23 cellular contexts compared by ENCODE assay signal in the genomic region with DNA sequence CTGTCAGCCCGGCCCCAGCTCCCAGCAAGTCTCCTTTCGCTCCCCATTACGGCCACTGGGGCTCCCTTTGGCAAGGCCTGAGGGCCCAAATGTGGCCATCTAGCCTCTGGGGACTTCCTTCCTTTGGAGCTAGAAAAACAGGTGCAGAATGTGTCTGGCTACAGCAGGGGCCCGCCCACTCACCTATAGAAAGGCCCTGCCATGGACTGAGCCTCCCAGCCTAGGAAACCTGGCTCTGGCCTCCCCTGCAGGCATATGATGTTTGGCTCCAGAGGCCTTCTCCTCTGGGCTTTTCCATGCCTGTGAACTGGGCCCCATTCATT. TPM values are rescaled to one million over a fixed set of nuclear protein-coding genes. Genes with fewer than 3 reads are reported as not detected.
"Had no signal": no experiment of that assay in that cellular context is flagged by ENCODE, and none has a peak within 500 bp of the region (broad histone marks: within the 10 kb centered on the region; RNA-seq: fewer than 3 reads in every experiment).

No MANE protein-coding gene starts in this region.

- H2AFZ ChIP-seq: parathyroid adenoma had no signal

- H3K4me3 Mint-ChIP-seq: activated B cell treated with CpG ODN at 0.5 μM for 24 hours; activated T-cell treated with anti-CD3 and anti-CD28 coated beads, Interleukin-2, amount 50 U/mL, for 4 hours; nephron; stimulated activated memory B cell treated with anti-CD40 and anti-IgM and Interleukin-4, amounts not matched to agents 10 μg/mL and 1 μg/mL and 100 μg/mL, for 72 hours had no signal

- H3K27ac ChIP-seq: adrenal gland, epithelial cell of prostate, foreskin keratinocyte, lower lobe of right lung, testis, upper lobe of right lung had no signal

- H3K4me1 ChIP-seq: adrenal gland, foreskin keratinocyte, lower lobe of right lung, upper lobe of right lung had no signal

- H3K27me3 Mint-ChIP-seq: activated B cell treated with CpG ODN at 0.5 μM for 24 hours; activated CD8-positive, alpha-beta T cell treated with anti-CD3 and anti-CD28 coated beads for 36 hours; stimulated activated memory B cell treated with anti-CD40 and anti-IgM and Interleukin-4, amounts not matched to agents 10 μg/mL and 1 μg/mL and 100 μg/mL, for 72 hours had no signal

- H3K9ac ChIP-seq: parathyroid adenoma had no signal

- H3K27me3 ChIP-seq: adrenal gland, foreskin keratinocyte, spleen, testis, upper lobe of right lung had no signal

- H3K9me3 Mint-ChIP-seq: activated B cell treated with CpG ODN at 0.5 μM for 24 hours; activated CD8-positive, alpha-beta T cell treated with anti-CD3 and anti-CD28 coated beads for 36 hours; activated T-cell treated with anti-CD3 and anti-CD28 coated beads, Interleukin-2, amount 50 U/mL, for 4 hours; nephron; stimulated activated memory B cell treated with anti-CD40 and anti-IgM and Interleukin-4, amounts not matched to agents 10 μg/mL and 1 μg/mL and 100 μg/mL, for 72 hours had no signal

- DNase-seq: activated B cell treated with CpG ODN at 0.5 μM for 24 hours; activated CD4-positive, alpha-beta T cell treated with anti-CD3 and anti-CD28 coated beads for 4 hours; activated CD8-positive, alpha-beta T cell treated with anti-CD3 and anti-CD28 coated beads for 36 hours; activated naive CD4-positive, alpha-beta T cell treated with anti-CD3 and anti-CD28 coated beads, Interleukin-2, amount 50 U/mL, for 16 hours; activated T-cell treated with anti-CD3 and anti-CD28 coated beads, Interleukin-2, amount 50 U/mL, for 4 hours; foreskin keratinocyte; hippocampal formation; lower lobe of right lung; stimulated activated CD4-positive, alpha-beta T cell treated with anti-CD3 and anti-CD28 coated beads, Interleukin-4, amount 100 ng/mL, for 4 hours; SW 1271; testis; upper lobe of right lung had no signal

- H3K36me3 ChIP-seq: adrenal gland, lower lobe of right lung, upper lobe of right lung had no signal

- H3K4me3 ChIP-seq: adrenal gland, lower lobe of right lung, spleen, testis, upper lobe of right lung had no signal

- H3K27ac Mint-ChIP-seq: activated B cell treated with CpG ODN at 0.5 μM for 24 hours; stimulated activated memory B cell treated with anti-CD40 and anti-IgM and Interleukin-4, amounts not matched to agents 10 μg/mL and 1 μg/mL and 100 μg/mL, for 72 hours had no signal

- ATAC-seq: activated CD8-positive, alpha-beta T cell treated with anti-CD3 and anti-CD28 coated beads for 36 hours; lower lobe of right lung; stimulated activated memory B cell treated with anti-CD40 and anti-IgM and Interleukin-4, amounts not matched to agents 10 μg/mL and 1 μg/mL and 100 μg/mL, for 72 hours; upper lobe of right lung had no signal

- H3K9me3 ChIP-seq: adrenal gland, lower lobe of right lung, spleen, testis, upper lobe of right lung had no signal

- H3K36me3 Mint-ChIP-seq: stimulated activated memory B cell treated with anti-CD40 and anti-IgM and Interleukin-4, amounts not matched to agents 10 μg/mL and 1 μg/mL and 100 μg/mL, for 72 hours had no signal

RNA-seq across cellular contexts. Expression of a gene that starts 55.3 kb away (rescaled TPM):
- total RNA-seq: activated CD8-positive, alpha-beta T cell treated with anti-CD3 and anti-CD28 coated beads for 36 hours; activated T-cell treated with anti-CD3 and anti-CD28 coated beads, Interleukin-2, amount 50 U/mL, for 4 hours; adrenal gland; bronchial epithelial cell; dermis microvascular lymphatic vessel endothelial cell; fibroblast of lung; foreskin keratinocyte; renal cortical epithelial cell; spleen; T-helper 2 cell treated with Interferon-gamma antibody and Interleukin-4, amounts not matched to agents 100 ng/mL and 5 ng/mL, for 36 hours had no signal
- polyA plus RNA-seq: adrenal gland, fibroblast of lung, foreskin keratinocyte, spleen had no signal
